In genomic region chr6:157981132-157981394, GRCh38 we compare ENCODE assay signal across 8 cellular contexts. TPM values are rescaled to one million over a fixed set of nuclear protein-coding genes. Genes with fewer than 3 reads are reported as not detected.
DNase-seq lines count a peak whose midpoint lies in the region; ATAC-seq, FAIRE-seq and TF ChIP-seq lines count a peak whose summit lies in the region.

No MANE protein-coding gene starts in this region.

- peaks cover 0 to 3% (median 0%) of the 10 kb centered on the region in 5 experiments for H3K9me3 Mint-ChIP-seq in brain
- no peaks in the 10 kb centered on the region for H3K9me3 Mint-ChIP-seq in mesothelial cell of epicardium

- ATAC-seq in GM18861 (IDR thresholded peaks at IDR 0.05; ENCODE audit: unreplicated experiment) = peak; percentile 5
- peak; percentile 18 for ATAC-seq in HG03139 (IDR thresholded peaks at IDR 0.05; ENCODE audit: unreplicated experiment)
- ATAC-seq in GM19397 (IDR thresholded peaks at IDR 0.05; ENCODE audit: unreplicated experiment) = no peak

- H3K4me3 Mint-ChIP-seq in brain = peak overlapping the region; percentile 57 to 85 (median 68)
- peak overlapping the region; percentile 63 for H3K4me3 Mint-ChIP-seq in mesothelial cell of epicardium

- peak overlapping the region in 1 of 5 experiments; percentile 27 for H3K27ac Mint-ChIP-seq in brain
- H3K27ac Mint-ChIP-seq in mesothelial cell of epicardium = peak overlapping the region; percentile 92

- no peak for TF ChIP-seq CTCF in brain (conservative IDR thresholded peaks at IDR 0.05)
- TF ChIP-seq CTCF in mesothelial cell of epicardium (IDR thresholded peaks at IDR 0.05; ENCODE audit: unreplicated experiment) = no peak

- DNase-seq in mesothelial cell of epicardium (ENCODE audit: low spot score in 2 of 2, unreplicated experiment in 2 of 2) (no peak), NCI-H1092 treated with DMSO at 0.1 percent for 48 hours (lab: John Stamatoyannopoulos, UW) (no peak), NCI-H2029 (lab: John Stamatoyannopoulos, UW) (no peak), frontal cortex (ENCODE audit: low spot score in 2 of 2) (no peak)

- H3K36me3 Mint-ChIP-seq in brain (no peaks in the 10 kb centered on the region), mesothelial cell of epicardium (no peaks in the 10 kb centered on the region)

- H3K27me3 Mint-ChIP-seq in brain (peaks cover 50% of the 10 kb centered on the region), mesothelial cell of epicardium (ENCODE audit: low read depth) (peaks cover 3% of the 10 kb centered on the region)

- FAIRE-seq in frontal cortex (lab: Jason Lieb, UNC) = no peak

- H3K4me1 Mint-ChIP-seq in brain = peaks cover 21% of the 10 kb centered on the region
- H3K4me1 Mint-ChIP-seq in mesothelial cell of epicardium = peaks cover 40% of the 10 kb centered on the region

RNA-seq across cellular contexts. Expression of gene SYNJ2, which starts 0.6 kb away (rescaled TPM):
- polyA plus RNA-seq in brain (ENCODE audit: insufficient read depth, low read depth, low replicate concordance) = 17.9 TPM
- 39.6 to 42.7 TPM (median 41.0 TPM) in 3 replicates for total RNA-seq in mesothelial cell of epicardium
- 6.5 TPM for total RNA-seq in frontal cortex
